ENCODE assay signal across 7 cellular contexts in genomic region chrX:154804957-154805695, GRCh38.
A peak's percentile ranks its signal among the peaks of the same experiment; 100 is the strongest.
DNase-seq lines count a peak whose midpoint lies in the region; ATAC-seq and TF ChIP-seq lines count a peak whose summit lies in the region.

MPP1 (minus strand) TSS chrX:154805485; CDS start chrX:154805373, 112 bp downstream.

- TF ChIP-seq POLR2A in GM18505 (IDR thresholded peaks at IDR 0.05; ENCODE audit: borderline replicate concordance, extremely low read depth, insufficient read depth, insufficient read length), result no peak

- ATAC-seq in GM18505 (IDR thresholded peaks at IDR 0.05; ENCODE audit: unreplicated experiment) (peak; percentile 93), HG02678 (IDR thresholded peaks at IDR 0.05; ENCODE audit: unreplicated experiment) (peak; percentile 93)

- DNase-seq in NCI-H1694 (lab: John Stamatoyannopoulos, UW) (peak; percentile 36), cardiac fibroblast (ENCODE audit: low read depth in 2 of 2) (peak; percentile 63 to 82), iris pigment epithelial cell (ENCODE audit: low read depth) (peak; percentile 80)
- peak; percentile 15 to 44 (median 40) for DNase-seq in activated CD4-positive, CD25-positive, alpha-beta regulatory T cell (lab: John Stamatoyannopoulos, UW)
- DNase-seq in stimulated activated CD4-positive, alpha-beta T cell treated with anti-CD3 and anti-CD28 coated beads, Interleukin-12 subunit alpha, Interleukin-12 subunit beta, amount 100 ng/mL, for 24 hours (ENCODE audit: low read depth in 2 of 2), result peak; percentile 43 to 64

- H3K4me3 ChIP-seq in cardiac fibroblast (replicated peaks in 1 of 2; ENCODE audit: low read depth in 2 of 2, low read length in 2 of 2), result peak within 1 kb of the TSS; percentile 69 to 72

- TF ChIP-seq CTCF in cardiac fibroblast (IDR thresholded peaks at IDR 0.05; ENCODE audit: low read depth, low read length), result no peak

Comparison
In these comparisons a context has a peak if more than half of its experiments do, and no peak if none do; other contexts are left out.
1. Peak in every context shown above with its lines: DNase-seq, ATAC-seq and H3K4me3 ChIP-seq.